ENCODE assay signal across 19 cellular contexts in genomic region chr4:77163636-77164035, GRCh38.
"Had no signal": no experiment of that assay in that cellular context is flagged by ENCODE, and none has a peak within 500 bp of the region (broad histone marks: within the 10 kb centered on the region; RNA-seq: fewer than 3 reads in every experiment).

No MANE protein-coding gene starts in this region.

- ATAC-seq: activated CD8-positive, alpha-beta T cell treated with anti-CD3 and anti-CD28 coated beads, Interleukin-2, amount 10 ng/mL, durations not matched to agents 7 days and 5 days; activated T-cell treated with anti-CD3 and anti-CD28 coated beads, Interleukin-2, amount 50 U/mL, for 4 hours; effector memory CD8-positive, alpha-beta T cell; foreskin keratinocyte; natural killer cell treated with Interleukin-12 subunit alpha and Interleukin-12 subunit beta and Interleukin-15 and Interleukin-18, amount 100 ng/mL, for 72 hours; SK-N-SH treated with all-trans-retinoic acid at 6 μM for 48 hours; stimulated activated naive CD8-positive, alpha-beta T cell treated with anti-CD3 and anti-CD28 coated beads, Interleukin-15, Interleukin-2, amounts not matched to agents 100 U/mL and 50 U/mL, for 24 hours had no signal

- H3K4me3 Mint-ChIP-seq: activated CD4-positive, alpha-beta T cell treated with anti-CD3 and anti-CD28 coated beads, Interleukin-2, amount 10 ng/mL, durations not matched to agents 7 days and 5 days; activated CD8-positive, alpha-beta T cell treated with anti-CD3 and anti-CD28 coated beads, Interleukin-2, amount 10 ng/mL, durations not matched to agents 7 days and 5 days; activated naive CD4-positive, alpha-beta T cell treated with anti-CD3 and anti-CD28 coated beads, Interleukin-2, amount 50 U/mL, for 24 hours; activated T-cell treated with anti-CD3 and anti-CD28 coated beads, Interleukin-2, amount 50 U/mL, for 4 hours; effector memory CD8-positive, alpha-beta T cell; natural killer cell treated with Interleukin-12 subunit alpha and Interleukin-12 subunit beta and Interleukin-15 and Interleukin-18, amount 100 ng/mL, for 72 hours had no signal

- H3K27me3 Mint-ChIP-seq: activated CD4-positive, alpha-beta T cell treated with anti-CD3 and anti-CD28 coated beads, Interleukin-2, amount 10 ng/mL, durations not matched to agents 7 days and 5 days; activated naive CD4-positive, alpha-beta T cell treated with anti-CD3 and anti-CD28 coated beads, Interleukin-2, amount 50 U/mL, for 24 hours; effector memory CD8-positive, alpha-beta T cell; natural killer cell treated with Interleukin-12 subunit alpha and Interleukin-12 subunit beta and Interleukin-15 and Interleukin-18, amount 100 ng/mL, for 72 hours had no signal

- H3K27ac ChIP-seq: adrenal gland, foreskin keratinocyte, right atrium auricular region had no signal

- DNase-seq: activated CD4-positive, alpha-beta T cell treated with anti-CD3 and anti-CD28 coated beads, Interleukin-2, amount 10 ng/mL, durations not matched to agents 7 days and 5 days; activated CD8-positive, alpha-beta T cell treated with anti-CD3 and anti-CD28 coated beads, Interleukin-2, amount 10 ng/mL, durations not matched to agents 7 days and 5 days; activated effector memory CD4-positive, alpha-beta T cell treated with Interleukin-2 at 50 U/mL for 16 hours; activated T-cell treated with anti-CD3 and anti-CD28 coated beads, Interleukin-2, amount 50 U/mL, for 4 hours; adrenal gland; effector memory CD8-positive, alpha-beta T cell; foreskin keratinocyte; stimulated activated CD4-positive, alpha-beta T cell treated with anti-CD3 and anti-CD28 coated beads, Interleukin-12 subunit alpha, Interleukin-12 subunit beta, amount 100 ng/mL, for 4 hours; stimulated activated CD4-positive, alpha-beta T cell treated with anti-CD3 and anti-CD28 coated beads, Interleukin-1b, Interleukin-23, amount 100 ng/mL, for 48 hours; stimulated activated CD8-positive, alpha-beta memory T cell treated with anti-CD3 and anti-CD28 coated beads, Interleukin-4, amount 100 ng/mL, for 48 hours; stimulated activated naive CD8-positive, alpha-beta T cell treated with anti-CD3 and anti-CD28 coated beads, Interleukin-15, Interleukin-2, amounts not matched to agents 100 U/mL and 50 U/mL, for 24 hours; substantia nigra; T-helper 1 cell; T1000; tibial artery had no signal

- H3K27me3 ChIP-seq: adrenal gland, foreskin keratinocyte, right atrium auricular region, tibial artery had no signal

- H3K9me3 ChIP-seq: adrenal gland, right atrium auricular region, tibial artery had no signal

- H3K27ac Mint-ChIP-seq: activated CD4-positive, alpha-beta T cell treated with anti-CD3 and anti-CD28 coated beads, Interleukin-2, amount 10 ng/mL, durations not matched to agents 7 days and 5 days; activated naive CD4-positive, alpha-beta T cell treated with anti-CD3 and anti-CD28 coated beads, Interleukin-2, amount 50 U/mL, for 24 hours; effector memory CD8-positive, alpha-beta T cell; natural killer cell treated with Interleukin-12 subunit alpha and Interleukin-12 subunit beta and Interleukin-15 and Interleukin-18, amount 100 ng/mL, for 72 hours had no signal

- H3K9me3 Mint-ChIP-seq: activated CD4-positive, alpha-beta T cell treated with anti-CD3 and anti-CD28 coated beads, Interleukin-2, amount 10 ng/mL, durations not matched to agents 7 days and 5 days; activated naive CD4-positive, alpha-beta T cell treated with anti-CD3 and anti-CD28 coated beads, Interleukin-2, amount 50 U/mL, for 24 hours; activated T-cell treated with anti-CD3 and anti-CD28 coated beads, Interleukin-2, amount 50 U/mL, for 4 hours; effector memory CD8-positive, alpha-beta T cell; natural killer cell treated with Interleukin-12 subunit alpha and Interleukin-12 subunit beta and Interleukin-15 and Interleukin-18, amount 100 ng/mL, for 72 hours had no signal
